In the genomic region with DNA sequence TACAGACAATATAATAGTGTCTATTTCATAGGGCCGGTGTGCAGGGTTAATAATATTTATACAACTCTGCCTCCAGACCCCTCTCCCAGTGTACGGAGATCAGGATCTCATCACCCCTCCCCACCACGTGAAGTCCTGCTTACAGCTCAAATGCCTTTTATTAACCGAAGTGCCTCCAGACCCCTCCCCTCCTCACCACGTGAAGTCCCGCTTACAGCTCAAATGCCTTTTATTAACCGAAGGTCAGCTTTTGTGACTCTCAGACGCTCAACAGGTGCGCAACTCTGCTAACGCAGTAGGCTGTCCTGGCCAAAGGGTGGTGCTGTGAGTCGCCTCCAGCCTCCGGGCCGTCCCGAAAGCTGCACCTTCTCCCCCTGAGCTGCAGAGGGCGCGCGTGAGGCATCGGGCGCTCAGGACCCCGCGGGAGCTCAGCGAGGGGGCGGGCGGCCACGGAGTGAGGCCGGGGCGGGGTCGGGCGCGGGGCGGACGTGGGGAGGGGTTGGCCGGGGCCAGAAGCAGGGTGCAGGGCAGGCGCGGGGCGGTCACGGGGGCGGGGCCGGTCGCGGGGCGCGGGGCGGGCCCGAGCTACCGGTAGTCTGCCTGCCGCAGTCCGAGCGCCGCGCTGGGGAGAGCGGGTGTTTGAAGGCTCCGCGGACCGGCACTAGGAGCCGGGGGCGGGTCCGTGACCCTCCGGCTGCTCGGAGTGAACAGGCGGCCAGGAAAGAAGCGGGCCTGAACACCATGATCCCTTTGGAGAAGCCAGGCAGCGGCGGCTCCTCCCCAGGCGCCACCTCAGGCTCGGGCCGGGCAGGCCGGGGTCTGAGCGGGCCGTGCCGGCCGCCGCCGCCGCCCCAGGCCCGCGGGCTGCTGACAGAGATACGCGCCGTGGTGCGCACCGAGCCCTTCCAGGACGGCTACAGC, we compare ENCODE assay signal across 1 cellular context.
A peak's percentile ranks its signal among the peaks of the same experiment; 100 is the strongest.
TF ChIP-seq lines count a peak whose summit lies in the region.

A gene (plus strand): TSS at position 606 of the 921 bp plus-strand sequence. CDS start 136 bp downstream, at position 742.

TF ChIP-seq in K562, 482 proteins besides CTCF, POLR2A, EP300 and RAD21 (continued from another document and continues in another):
- TF ChIP-seq, protein P1, sequence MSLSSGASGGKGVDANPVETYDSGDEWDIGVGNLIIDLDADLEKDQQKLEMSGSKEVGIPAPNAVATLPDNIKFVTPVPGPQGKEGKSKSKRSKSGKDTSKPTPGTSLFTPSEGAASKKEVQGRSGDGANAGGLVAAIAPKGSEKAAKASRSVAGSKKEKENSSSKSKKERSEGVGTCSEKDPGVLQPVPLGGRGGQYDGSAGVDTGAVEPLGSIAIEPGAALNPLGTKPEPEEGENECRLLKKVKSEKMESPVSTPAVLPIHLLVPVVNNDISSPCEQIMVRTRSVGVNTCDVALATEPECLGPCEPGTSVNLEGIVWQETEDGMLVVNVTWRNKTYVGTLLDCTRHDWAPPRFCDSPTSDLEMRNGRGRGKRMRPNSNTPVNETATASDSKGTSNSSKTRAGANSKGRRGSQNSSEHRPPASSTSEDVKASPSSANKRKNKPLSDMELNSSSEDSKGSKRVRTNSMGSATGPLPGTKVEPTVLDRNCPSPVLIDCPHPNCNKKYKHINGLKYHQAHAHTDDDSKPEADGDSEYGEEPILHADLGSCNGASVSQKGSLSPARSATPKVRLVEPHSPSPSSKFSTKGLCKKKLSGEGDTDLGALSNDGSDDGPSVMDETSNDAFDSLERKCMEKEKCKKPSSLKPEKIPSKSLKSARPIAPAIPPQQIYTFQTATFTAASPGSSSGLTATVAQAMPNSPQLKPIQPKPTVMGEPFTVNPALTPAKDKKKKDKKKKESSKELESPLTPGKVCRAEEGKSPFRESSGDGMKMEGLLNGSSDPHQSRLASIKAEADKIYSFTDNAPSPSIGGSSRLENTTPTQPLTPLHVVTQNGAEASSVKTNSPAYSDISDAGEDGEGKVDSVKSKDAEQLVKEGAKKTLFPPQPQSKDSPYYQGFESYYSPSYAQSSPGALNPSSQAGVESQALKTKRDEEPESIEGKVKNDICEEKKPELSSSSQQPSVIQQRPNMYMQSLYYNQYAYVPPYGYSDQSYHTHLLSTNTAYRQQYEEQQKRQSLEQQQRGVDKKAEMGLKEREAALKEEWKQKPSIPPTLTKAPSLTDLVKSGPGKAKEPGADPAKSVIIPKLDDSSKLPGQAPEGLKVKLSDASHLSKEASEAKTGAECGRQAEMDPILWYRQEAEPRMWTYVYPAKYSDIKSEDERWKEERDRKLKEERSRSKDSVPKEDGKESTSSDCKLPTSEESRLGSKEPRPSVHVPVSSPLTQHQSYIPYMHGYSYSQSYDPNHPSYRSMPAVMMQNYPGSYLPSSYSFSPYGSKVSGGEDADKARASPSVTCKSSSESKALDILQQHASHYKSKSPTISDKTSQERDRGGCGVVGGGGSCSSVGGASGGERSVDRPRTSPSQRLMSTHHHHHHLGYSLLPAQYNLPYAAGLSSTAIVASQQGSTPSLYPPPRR (CRISPR knock-in tag; IDR thresholded peaks at IDR 0.05; ENCODE audit: borderline replicate concordance): no peak
- no peak for TF ChIP-seq NR1H2 (CRISPR knock-in tag; IDR thresholded peaks at IDR 0.05)
- TF ChIP-seq ZNF644 (tag; IDR thresholded peaks at IDR 0.05; ENCODE audit: low read depth): no peak
- TF ChIP-seq, protein P2, sequence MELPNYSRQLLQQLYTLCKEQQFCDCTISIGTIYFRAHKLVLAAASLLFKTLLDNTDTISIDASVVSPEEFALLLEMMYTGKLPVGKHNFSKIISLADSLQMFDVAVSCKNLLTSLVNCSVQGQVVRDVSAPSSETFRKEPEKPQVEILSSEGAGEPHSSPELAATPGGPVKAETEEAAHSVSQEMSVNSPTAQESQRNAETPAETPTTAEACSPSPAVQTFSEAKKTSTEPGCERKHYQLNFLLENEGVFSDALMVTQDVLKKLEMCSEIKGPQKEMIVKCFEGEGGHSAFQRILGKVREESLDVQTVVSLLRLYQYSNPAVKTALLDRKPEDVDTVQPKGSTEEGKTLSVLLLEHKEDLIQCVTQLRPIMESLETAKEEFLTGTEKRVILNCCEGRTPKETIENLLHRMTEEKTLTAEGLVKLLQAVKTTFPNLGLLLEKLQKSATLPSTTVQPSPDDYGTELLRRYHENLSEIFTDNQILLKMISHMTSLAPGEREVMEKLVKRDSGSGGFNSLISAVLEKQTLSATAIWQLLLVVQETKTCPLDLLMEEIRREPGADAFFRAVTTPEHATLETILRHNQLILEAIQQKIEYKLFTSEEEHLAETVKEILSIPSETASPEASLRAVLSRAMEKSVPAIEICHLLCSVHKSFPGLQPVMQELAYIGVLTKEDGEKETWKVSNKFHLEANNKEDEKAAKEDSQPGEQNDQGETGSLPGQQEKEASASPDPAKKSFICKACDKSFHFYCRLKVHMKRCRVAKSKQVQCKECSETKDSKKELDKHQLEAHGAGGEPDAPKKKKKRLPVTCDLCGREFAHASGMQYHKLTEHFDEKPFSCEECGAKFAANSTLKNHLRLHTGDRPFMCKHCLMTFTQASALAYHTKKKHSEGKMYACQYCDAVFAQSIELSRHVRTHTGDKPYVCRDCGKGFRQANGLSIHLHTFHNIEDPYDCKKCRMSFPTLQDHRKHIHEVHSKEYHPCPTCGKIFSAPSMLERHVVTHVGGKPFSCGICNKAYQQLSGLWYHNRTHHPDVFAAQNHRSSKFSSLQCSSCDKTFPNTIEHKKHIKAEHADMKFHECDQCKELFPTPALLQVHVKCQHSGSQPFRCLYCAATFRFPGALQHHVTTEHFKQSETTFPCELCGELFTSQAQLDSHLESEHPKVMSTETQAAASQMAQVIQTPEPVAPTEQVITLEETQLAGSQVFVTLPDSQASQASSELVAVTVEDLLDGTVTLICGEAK (IDR thresholded peaks at IDR 0.05): no peak
- TF ChIP-seq, protein P2 (CRISPR knock-in tag; IDR thresholded peaks at IDR 0.05): no peak
- no peak for TF ChIP-seq SETDB1 (IDR thresholded peaks at IDR 0.05; ENCODE audit: low read length)
- no peak for TF ChIP-seq MCM5 (IDR thresholded peaks at IDR 0.05; ENCODE audit: low read depth)
- no peak for TF ChIP-seq CREM (IDR thresholded peaks at IDR 0.05; ENCODE audit: low read depth)
- TF ChIP-seq PHF21A (IDR thresholded peaks at IDR 0.05; ENCODE audit: borderline replicate concordance, low read depth): no peak
- TF ChIP-seq SREBF1 (IDR thresholded peaks at IDR 0.05; ENCODE audit: borderline replicate concordance, low read depth, low read length): 0 out of 2 replicates have a peak, but pooled peaks have one; percentile 35
- peak; percentile 81; the same call in 1 of the 2 replicates for TF ChIP-seq TGIF2 (CRISPR knock-in tag; IDR thresholded peaks at IDR 0.05)
- TF ChIP-seq SIN3B (IDR thresholded peaks at IDR 0.05; ENCODE audit: low read depth): peak; percentile 68
- TF ChIP-seq THRAP3 (IDR thresholded peaks at IDR 0.05; ENCODE audit: borderline replicate concordance): no peak
- no peak for TF ChIP-seq EWSR1 (IDR thresholded peaks at IDR 0.05; ENCODE audit: borderline replicate concordance, low read depth, partially characterized antibody)
- TF ChIP-seq LCOR (CRISPR knock-in tag; IDR thresholded peaks at IDR 0.05): no peak
- no peak for TF ChIP-seq ZNF253 (CRISPR knock-in tag; conservative IDR thresholded peaks at IDR 0.05)
- no peak for TF ChIP-seq LEF1 (IDR thresholded peaks at IDR 0.05)
- TF ChIP-seq CCNT2 (IDR thresholded peaks at IDR 0.05; ENCODE audit: borderline replicate concordance, extremely low read depth, insufficient read length, low read depth, low read length): peak; percentile 77
- peak; percentile 71 for TF ChIP-seq ZBTB7A (IDR thresholded peaks at IDR 0.05; ENCODE audit: borderline replicate concordance, control insufficient read depth, low read depth, low read length)
- TF ChIP-seq GTF2E2 (tag; IDR thresholded peaks at IDR 0.05): peak; percentile 57; the same call in 1 of the 2 replicates
- TF ChIP-seq ZC3H11A (IDR thresholded peaks at IDR 0.05; ENCODE audit: low read depth, low read length): no peak
- TF ChIP-seq HSF4 (CRISPR knock-in tag; IDR thresholded peaks at IDR 0.05; ENCODE audit: borderline replicate concordance): no peak
- 0 out of 2 replicates have a peak, but pooled peaks have one; percentile 11 for TF ChIP-seq KLF13 (tag; IDR thresholded peaks at IDR 0.05; ENCODE audit: borderline replicate concordance, low read depth)
- TF ChIP-seq, protein P3, sequence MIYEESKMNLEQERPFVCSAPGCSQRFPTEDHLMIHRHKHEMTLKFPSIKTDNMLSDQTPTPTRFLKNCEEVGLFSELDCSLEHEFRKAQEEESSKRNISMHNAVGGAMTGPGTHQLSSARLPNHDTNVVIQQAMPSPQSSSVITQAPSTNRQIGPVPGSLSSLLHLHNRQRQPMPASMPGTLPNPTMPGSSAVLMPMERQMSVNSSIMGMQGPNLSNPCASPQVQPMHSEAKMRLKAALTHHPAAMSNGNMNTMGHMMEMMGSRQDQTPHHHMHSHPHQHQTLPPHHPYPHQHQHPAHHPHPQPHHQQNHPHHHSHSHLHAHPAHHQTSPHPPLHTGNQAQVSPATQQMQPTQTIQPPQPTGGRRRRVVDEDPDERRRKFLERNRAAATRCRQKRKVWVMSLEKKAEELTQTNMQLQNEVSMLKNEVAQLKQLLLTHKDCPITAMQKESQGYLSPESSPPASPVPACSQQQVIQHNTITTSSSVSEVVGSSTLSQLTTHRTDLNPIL (CRISPR knock-in tag; IDR thresholded peaks at IDR 0.05): no peak
- no peak for TF ChIP-seq EGR1 (conservative IDR thresholded peaks at IDR 0.05)
- no peak for TF ChIP-seq KDM1A (IDR thresholded peaks at IDR 0.05)
- no peak for TF ChIP-seq ZNF224 (CRISPR knock-in tag; IDR thresholded peaks at IDR 0.05)
- TF ChIP-seq CHD1 (IDR thresholded peaks at IDR 0.05; ENCODE audit: low read length): no peak
- TF ChIP-seq, protein P4, sequence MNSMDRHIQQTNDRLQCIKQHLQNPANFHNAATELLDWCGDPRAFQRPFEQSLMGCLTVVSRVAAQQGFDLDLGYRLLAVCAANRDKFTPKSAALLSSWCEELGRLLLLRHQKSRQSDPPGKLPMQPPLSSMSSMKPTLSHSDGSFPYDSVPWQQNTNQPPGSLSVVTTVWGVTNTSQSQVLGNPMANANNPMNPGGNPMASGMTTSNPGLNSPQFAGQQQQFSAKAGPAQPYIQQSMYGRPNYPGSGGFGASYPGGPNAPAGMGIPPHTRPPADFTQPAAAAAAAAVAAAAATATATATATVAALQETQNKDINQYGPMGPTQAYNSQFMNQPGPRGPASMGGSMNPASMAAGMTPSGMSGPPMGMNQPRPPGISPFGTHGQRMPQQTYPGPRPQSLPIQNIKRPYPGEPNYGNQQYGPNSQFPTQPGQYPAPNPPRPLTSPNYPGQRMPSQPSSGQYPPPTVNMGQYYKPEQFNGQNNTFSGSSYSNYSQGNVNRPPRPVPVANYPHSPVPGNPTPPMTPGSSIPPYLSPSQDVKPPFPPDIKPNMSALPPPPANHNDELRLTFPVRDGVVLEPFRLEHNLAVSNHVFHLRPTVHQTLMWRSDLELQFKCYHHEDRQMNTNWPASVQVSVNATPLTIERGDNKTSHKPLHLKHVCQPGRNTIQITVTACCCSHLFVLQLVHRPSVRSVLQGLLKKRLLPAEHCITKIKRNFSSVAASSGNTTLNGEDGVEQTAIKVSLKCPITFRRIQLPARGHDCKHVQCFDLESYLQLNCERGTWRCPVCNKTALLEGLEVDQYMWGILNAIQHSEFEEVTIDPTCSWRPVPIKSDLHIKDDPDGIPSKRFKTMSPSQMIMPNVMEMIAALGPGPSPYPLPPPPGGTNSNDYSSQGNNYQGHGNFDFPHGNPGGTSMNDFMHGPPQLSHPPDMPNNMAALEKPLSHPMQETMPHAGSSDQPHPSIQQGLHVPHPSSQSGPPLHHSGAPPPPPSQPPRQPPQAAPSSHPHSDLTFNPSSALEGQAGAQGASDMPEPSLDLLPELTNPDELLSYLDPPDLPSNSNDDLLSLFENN (IDR thresholded peaks at IDR 0.05; ENCODE audit: low read depth in 2 of 2, low read length in 2 of 2): 0 out of 4 replicates have a peak, but pooled peaks of 1 of the 2 experiments have one; percentile 20
- TF ChIP-seq ZNF695 (CRISPR knock-in tag; IDR thresholded peaks at IDR 0.05): no peak
- no peak for TF ChIP-seq DPF2 (IDR thresholded peaks at IDR 0.05)
- TF ChIP-seq ESRRA (IDR thresholded peaks at IDR 0.05; ENCODE audit: borderline replicate concordance, low read depth): no peak
- TF ChIP-seq NR4A1 (CRISPR knock-in tag; IDR thresholded peaks at IDR 0.05): no peak
- TF ChIP-seq NR4A1 (tag; IDR thresholded peaks at IDR 0.05): no peak; the same call in 1 of the 2 replicates
- no peak for TF ChIP-seq MCM2 (IDR thresholded peaks at IDR 0.05; ENCODE audit: low read depth)
